12 cellular contexts compared by ENCODE assay signal in the genomic region with DNA sequence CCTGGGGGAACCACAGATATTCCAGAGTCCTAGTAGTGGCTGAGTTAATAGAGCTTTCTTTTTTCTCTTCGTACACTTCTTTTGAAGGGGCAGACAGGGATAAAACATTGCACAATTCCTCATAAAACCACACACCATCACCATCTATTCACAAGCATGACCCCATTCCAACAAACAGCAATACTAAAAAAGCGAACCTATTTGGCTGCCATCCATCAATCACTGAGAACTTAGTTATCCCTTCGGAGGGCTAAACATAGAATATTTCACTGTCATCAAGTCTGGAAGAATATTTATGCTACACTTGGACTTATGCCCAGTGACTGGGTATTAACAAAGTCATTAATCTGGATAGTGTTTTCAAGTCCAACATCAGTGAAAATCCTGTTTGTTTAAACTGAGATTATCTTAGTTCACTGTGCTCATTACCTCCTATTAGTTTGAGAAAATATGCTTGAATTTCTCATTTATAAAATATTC.
DNase-seq lines count a peak whose midpoint lies in the region; ATAC-seq and TF ChIP-seq lines count a peak whose summit lies in the region.
"Had no signal": no experiment of that assay in that cellular context is flagged by ENCODE, and none has a peak within 500 bp of the region (broad histone marks: within the 10 kb centered on the region; RNA-seq: fewer than 3 reads in every experiment).

No MANE protein-coding gene starts in this region.

- H3K9me3 Mint-ChIP-seq in mesothelial cell of epicardium, result no peaks in the 10 kb centered on the region
- H3K9me3 Mint-ChIP-seq: activated T-helper 2 cell treated with anti-CD3 and anti-CD28 coated beads, Interferon-gamma antibody, Interleukin-2, Interleukin-4, amounts not matched to agents 10 μg/mL and 5 μg/mL and 100 μg/mL, durations not matched to agents 14 hours and 24 hours and 36 hours had no signal

- peaks cover 3% of the 10 kb centered on the region for H3K36me3 Mint-ChIP-seq in mesothelial cell of epicardium

- TF ChIP-seq CTCF in AG09309 (IDR thresholded peaks at IDR 0.05; ENCODE audit: control insufficient read depth, insufficient read depth, low read depth, low read length, missing control alignments) (no peak), cardiac fibroblast (IDR thresholded peaks at IDR 0.05; ENCODE audit: low read depth, low read length) (no peak), mesothelial cell of epicardium (IDR thresholded peaks at IDR 0.05; ENCODE audit: unreplicated experiment) (no peak)

- H3K4me3 Mint-ChIP-seq in mesothelial cell of epicardium, result no peak overlapping the region

- H3K4me3 ChIP-seq in AG09309 (ENCODE audit: control insufficient read depth, low read depth, low read length) (no peak overlapping the region), cardiac fibroblast (replicated peaks in 1 of 2; ENCODE audit: low read depth in 2 of 2, low read length in 2 of 2) (no peak overlapping the region)

- H3K4me1 Mint-ChIP-seq in mesothelial cell of epicardium, result peaks cover 55% of the 10 kb centered on the region

- H3K27me3 Mint-ChIP-seq in mesothelial cell of epicardium (ENCODE audit: low read depth), result no peaks in the 10 kb centered on the region
- H3K27me3 Mint-ChIP-seq: progenitor cell of endocrine pancreas had no signal

- H3K27ac Mint-ChIP-seq in mesothelial cell of epicardium, result peak overlapping the region; percentile 66
- H3K27ac Mint-ChIP-seq: activated T-helper 2 cell treated with anti-CD3 and anti-CD28 coated beads, Interferon-gamma antibody, Interleukin-2, Interleukin-4, amounts not matched to agents 10 μg/mL and 5 μg/mL and 100 μg/mL, durations not matched to agents 14 hours and 24 hours and 36 hours; progenitor cell of endocrine pancreas had no signal

- ATAC-seq in GM18517 (IDR thresholded peaks at IDR 0.05; ENCODE audit: unreplicated experiment) (no peak), GM21526 (IDR thresholded peaks at IDR 0.05; ENCODE audit: low FRiP score, unreplicated experiment) (no peak)
- ATAC-seq: left lobe of liver had no signal

- DNase-seq in AG09309 (ENCODE audit: low read depth) (peak; percentile 76), M059J (ENCODE audit: low read depth) (peak; percentile 89), cardiac fibroblast (ENCODE audit: low read depth in 2 of 2) (peak; percentile 73 to 90), mesothelial cell of epicardium (ENCODE audit: low spot score in 2 of 2, unreplicated experiment in 2 of 2) (no peak), NCI-H774 (lab: John Stamatoyannopoulos, UW) (no peak)
- DNase-seq in stimulated activated CD8-positive, alpha-beta memory T cell treated with anti-CD3 and anti-CD28 coated beads, Interleukin-4, amount 100 ng/mL, for 48 hours, result no peak
- DNase-seq: NCI-H524 treated with DMSO at 0.1 percent for 48 hours had no signal

Comparison
In these comparisons a context has a peak if more than half of its experiments do, and no peak if none do; other contexts are left out.
1. DNase-seq: peak in AG09309 (single experiment), M059J (single experiment) and cardiac fibroblast (2 of 2); none in mesothelial cell of epicardium (0 of 2), stimulated activated CD8-positive, alpha-beta memory T cell treated with anti-CD3 and anti-CD28 coated beads, Interleukin-4, amount 100 ng/mL, for 48 hours (single experiment) and NCI-H774 (single experiment).